Comparison of ENCODE assay signal across 2 cellular contexts in genomic region chr4:37946503-37947179, GRCh38.
A peak's percentile ranks its signal among the peaks of the same experiment; 100 is the strongest.
TF ChIP-seq lines count a peak whose summit lies in the region.

No MANE protein-coding gene starts in this region.

TF ChIP-seq in liver, 16 proteins besides CTCF, POLR2A, EP300 and RAD21:
- TF ChIP-seq FOXA1 (IDR thresholded peaks at IDR 0.05): no peak
- peak; percentile 28 for TF ChIP-seq NR2F2 (IDR thresholded peaks at IDR 0.05)
- TF ChIP-seq FOXA2 (IDR thresholded peaks at IDR 0.05): no peak

TF ChIP-seq in HepG2, 621 proteins besides CTCF, POLR2A, EP300 and RAD21:
- TF ChIP-seq ZNF552 (CRISPR knock-in tag; IDR thresholded peaks at IDR 0.05; ENCODE audit: borderline replicate concordance): no peak
- TF ChIP-seq ZBTB39 (CRISPR knock-in tag; IDR thresholded peaks at IDR 0.05): no peak
- no peak for TF ChIP-seq KDM5A (IDR thresholded peaks at IDR 0.05; ENCODE audit: borderline replicate concordance, low read length)
- TF ChIP-seq ZNF224 (CRISPR knock-in tag; IDR thresholded peaks at IDR 0.05): no peak
- no peak for TF ChIP-seq ZNF768 (CRISPR knock-in tag; IDR thresholded peaks at IDR 0.05)
- no peak for TF ChIP-seq REST (IDR thresholded peaks at IDR 0.05; ENCODE audit: borderline replicate concordance in 1 of 2, low read depth in 1 of 2, low read length in 2 of 2)
- no peak for TF ChIP-seq ZNF496 (CRISPR knock-in tag; IDR thresholded peaks at IDR 0.05; ENCODE audit: insufficient replicate concordance)
- no peak for TF ChIP-seq SOX6 (IDR thresholded peaks at IDR 0.05)
- no peak for TF ChIP-seq SOX6 (CRISPR knock-in tag; IDR thresholded peaks at IDR 0.05)
- no peak for TF ChIP-seq ELF3 (CRISPR knock-in tag; IDR thresholded peaks at IDR 0.05)
- no peak for TF ChIP-seq DZIP1 (CRISPR knock-in tag; IDR thresholded peaks at IDR 0.05)
- TF ChIP-seq ZNF616 (CRISPR knock-in tag; IDR thresholded peaks at IDR 0.05; ENCODE audit: low read depth): no peak
- no peak for TF ChIP-seq MBD4 (IDR thresholded peaks at IDR 0.05; ENCODE audit: borderline replicate concordance, low read length)
- no peak for TF ChIP-seq ZNF230 (CRISPR knock-in tag; IDR thresholded peaks at IDR 0.05)
- no peak for TF ChIP-seq ATF7 (IDR thresholded peaks at IDR 0.05)
- TF ChIP-seq ATF7 (CRISPR knock-in tag; IDR thresholded peaks at IDR 0.05): no peak
- TF ChIP-seq RFX1 (IDR thresholded peaks at IDR 0.05): no peak
- no peak for TF ChIP-seq RERE (CRISPR knock-in tag; IDR thresholded peaks at IDR 0.05; ENCODE audit: low read depth)
- no peak for TF ChIP-seq ZNF776 (CRISPR knock-in tag; IDR thresholded peaks at IDR 0.05)
- no peak for TF ChIP-seq DNMT3B (CRISPR knock-in tag; conservative IDR thresholded peaks at IDR 0.05)
- TF ChIP-seq ZNF207 (IDR thresholded peaks at IDR 0.05; ENCODE audit: borderline replicate concordance): no peak
- TF ChIP-seq ATF7-NPFF (CRISPR knock-in tag; IDR thresholded peaks at IDR 0.05; ENCODE audit: low read depth): no peak
TF ChIP-seq in HepG2: peak in this region for 0.
